Comparison of ENCODE assay signal across 8 cellular contexts in the genomic region with DNA sequence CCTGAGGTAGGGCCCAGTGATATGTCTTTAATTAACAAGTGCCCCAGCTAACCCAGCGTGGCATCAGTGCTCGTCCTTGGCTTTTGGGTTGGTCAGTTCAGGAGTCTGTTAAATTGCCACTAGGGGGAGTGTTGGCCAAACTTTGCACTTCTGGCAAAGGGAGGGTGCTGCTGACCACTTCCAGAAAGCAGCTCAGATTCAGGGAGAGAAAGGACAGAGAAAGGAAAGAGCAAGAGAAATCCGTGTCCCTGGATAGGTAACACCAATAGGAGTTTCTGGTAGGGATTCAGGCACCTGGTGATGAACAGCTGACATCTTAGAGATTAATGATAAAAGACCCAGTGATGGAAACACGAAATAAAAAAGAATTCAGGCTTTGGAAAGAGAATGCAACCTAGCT.
DNase-seq lines count a peak whose midpoint lies in the region; ATAC-seq and TF ChIP-seq lines count a peak whose summit lies in the region.

No MANE protein-coding gene starts in this region.

- no peak overlapping the region for H3K4ac ChIP-seq in neuronal stem cell (ENCODE audit: low read length)

- H3K36me3 ChIP-seq in DOHH2 (ENCODE audit: control insufficient read depth, low read length) (no peaks in the 10 kb centered on the region), SK-N-SH (replicated peaks in 1 of 2; ENCODE audit: control insufficient read depth in 1 of 2, insufficient read depth in 2 of 2, low read length in 1 of 2) (no peaks in the 10 kb centered on the region), neuronal stem cell (replicated peaks in 1 of 2; ENCODE audit: control insufficient read depth in 2 of 2, insufficient read depth in 2 of 2, low read length in 2 of 2) (no peaks in the 10 kb centered on the region)

- no peak for ATAC-seq in activated CD4-positive, CD25-positive, alpha-beta regulatory T cell treated with anti-CD3 and anti-CD28 coated beads, Interleukin-2, amount 50 U/mL, for 24 hours

- H2AFZ ChIP-seq in SK-N-SH (ENCODE audit: low read depth) (no peak overlapping the region), neuronal stem cell (ENCODE audit: low read length) (no peak overlapping the region)

- CTCF ChIA-PET in SK-N-SH (lab: Yijun Ruan, JAX), result interaction anchor here (0.5 to 7.8 kb wide), 95 partner anchors 9 to 663 kb away, joined by 3 to 241 read pairs (median 4); no protein-coding TSS in a partner anchor

- H4K20me1 ChIP-seq in DOHH2 (ENCODE audit: control insufficient read depth, insufficient read depth, low read depth, low read length) (no peaks in the 10 kb centered on the region; the same call in 1 of the 2 replicates), SK-N-SH (ENCODE audit: insufficient read depth) (no peaks in the 10 kb centered on the region)

- H3K9me3 ChIP-seq in DOHH2 (ENCODE audit: control insufficient read depth, insufficient read depth, low read length), result no peaks in the 10 kb centered on the region
- 0 out of 2 replicates have a peak, but pooled peaks cover 3% of the 10 kb centered on the region for H3K9me3 ChIP-seq in SK-N-SH
- no peaks in the 10 kb centered on the region for H3K9me3 ChIP-seq in neuronal stem cell (replicated peaks in 1 of 2; ENCODE audit: control insufficient read depth in 2 of 2, insufficient read depth in 1 of 2, low read depth in 1 of 2, low read length in 2 of 2)

- H3K79me1 ChIP-seq in neuronal stem cell (ENCODE audit: low read depth, low read length), result no peaks in the 10 kb centered on the region

- H2BK15ac ChIP-seq in neuronal stem cell (ENCODE audit: low read length), result no peak overlapping the region

- H3K4me3 ChIP-seq in DOHH2 (ENCODE audit: low read length) (no peak overlapping the region), HL-60 (replicated peaks; ENCODE audit: insufficient read depth, low read length) (no peak overlapping the region), SK-N-SH (ENCODE audit: low read depth in 2 of 2, low read length in 1 of 2) (no peak overlapping the region), fibroblast of pulmonary artery (replicated peaks; ENCODE audit: low read depth, low read length) (no peak overlapping the region), neuronal stem cell (ENCODE audit: low read length in 2 of 2) (no peak overlapping the region)

- POLR2A ChIA-PET in SK-N-SH (lab: Yijun Ruan, JAX), result interaction anchor here (0.9 to 2.5 kb wide), 6 partner anchors 13 to 214 kb away, joined by 4 to 17 read pairs (median 8); no protein-coding TSS in a partner anchor

- no peaks in the 10 kb centered on the region for H3K4me1 ChIP-seq in DOHH2 (ENCODE audit: control insufficient read depth, low read length)
- peaks cover 0 to 30% of the 10 kb centered on the region in 2 experiments; a peak in 2 of 4 replicates for H3K4me1 ChIP-seq in SK-N-SH (ENCODE audit: control insufficient read depth in 1 of 2, insufficient read depth in 2 of 2, low read depth in 1 of 2, low read length in 1 of 2)
- peaks cover under 1 to 8% of the 10 kb centered on the region in 2 donors for H3K4me1 ChIP-seq in neuronal stem cell (ENCODE audit: control insufficient read depth in 2 of 2, insufficient read depth in 1 of 2, low read depth in 1 of 2, low read length in 2 of 2)

- no peak overlapping the region for H3K23ac ChIP-seq in neuronal stem cell (ENCODE audit: low read depth, low read length, poor library complexity)

- no peak overlapping the region for H2AK5ac ChIP-seq in neuronal stem cell (ENCODE audit: low read depth, low read length)

- no peak overlapping the region for H3K18ac ChIP-seq in neuronal stem cell (ENCODE audit: low read length)

- no peak overlapping the region for H2BK120ac ChIP-seq in neuronal stem cell (ENCODE audit: low read depth, low read length)

- no peak overlapping the region for H4K91ac ChIP-seq in neuronal stem cell (ENCODE audit: low read depth, low read length, poor library complexity)

- H3K9ac ChIP-seq in SK-N-SH (no peak overlapping the region), neuronal stem cell (ENCODE audit: low read depth, low read length, poor library complexity) (no peak overlapping the region)

- no peak overlapping the region for H3K27ac ChIP-seq in DOHH2 (ENCODE audit: low read depth, low read length)
- H3K27ac ChIP-seq in HL-60 (replicated peaks), result no peak overlapping the region
- peak overlapping the region in 1 of 2 experiments; percentile 99; a peak in 2 of 4 replicates for H3K27ac ChIP-seq in SK-N-SH (ENCODE audit: low read depth in 2 of 2, low read length in 1 of 2)
- H3K27ac ChIP-seq in neuronal stem cell (replicated peaks; ENCODE audit: low read length), result no peak overlapping the region

- H3K4me2 ChIP-seq in DOHH2 (ENCODE audit: low read length), result no peak overlapping the region
- no peak overlapping the region for H3K4me2 ChIP-seq in SK-N-SH
- no peak overlapping the region for H3K4me2 ChIP-seq in neuronal stem cell (ENCODE audit: insufficient read depth, low read length, poor library complexity, severe bottlenecking)

- no peak overlapping the region for H3K14ac ChIP-seq in neuronal stem cell (ENCODE audit: low read length)

- no peak overlapping the region for H2BK12ac ChIP-seq in neuronal stem cell (ENCODE audit: low read length)

- TF ChIP-seq RAD21 in SK-N-SH (IDR thresholded peaks at IDR 0.05; ENCODE audit: low read length), result peak; percentile 95

- peak in 1 of 2 experiments; percentile 31 for DNase-seq in HL-60 (ENCODE audit: low read depth in 1 of 2, low spot score in 1 of 2)
- peak; percentile 79 for DNase-seq in SK-N-SH
- DNase-seq in fibroblast of pulmonary artery (ENCODE audit: low read depth), result peak; percentile 77
- peak; percentile 65 for DNase-seq in neuronal stem cell (ENCODE audit: low spot score)
- no peak for DNase-seq in occipital lobe (lab: John Stamatoyannopoulos, UW)
- DNase-seq in stimulated activated CD4-positive, alpha-beta T cell treated with anti-CD3 and anti-CD28 coated beads, Interleukin-15, amount 100 ng/mL, for 24 hours, result no peak

- H3K27me3 ChIP-seq in DOHH2 (ENCODE audit: control insufficient read depth, low read length) (no peaks in the 10 kb centered on the region), HL-60 (ENCODE audit: insufficient read depth, poor library complexity, severe bottlenecking) (no peaks in the 10 kb centered on the region), SK-N-SH (ENCODE audit: insufficient read depth) (no peaks in the 10 kb centered on the region), neuronal stem cell (ENCODE audit: control insufficient read depth in 3 of 3, insufficient read depth in 3 of 3, low read depth in 1 of 3, low read length in 3 of 3) (no peaks in the 10 kb centered on the region)

- TF ChIP-seq CTCF in DOHH2 (IDR thresholded peaks at IDR 0.05; ENCODE audit: low read depth, low read length, poor library complexity, severe bottlenecking) (peak; percentile 91), HL-60 (IDR thresholded peaks at IDR 0.05; ENCODE audit: insufficient read depth, low read length) (peak; percentile 54), SK-N-SH (IDR thresholded peaks at IDR 0.05) (peak; percentile 96), fibroblast of pulmonary artery (IDR thresholded peaks at IDR 0.05; ENCODE audit: low read length, missing control alignments) (peak; percentile 85)

- H3F3A ChIP-seq in DOHH2 (ENCODE audit: control insufficient read depth, insufficient read depth), result peaks cover 3% of the 10 kb centered on the region; the same call in 1 of the 2 replicates
- H3F3A ChIP-seq in SK-N-SH (replicated peaks; ENCODE audit: insufficient read depth), result no peaks in the 10 kb centered on the region

- 13% methylated on average over 4 of the region's 4 CpGs for WGBS in SK-N-SH (ENCODE audit: low lambda C conversion rate)
- WGBS in neuronal stem cell (ENCODE audit: extremely low coverage in 2 of 2, insufficient read length in 2 of 2, insufficient replicate concordance in 1 of 2), 2 donors, result no CpG with 5 or more reads among the region's 4 CpGs

- H4K8ac ChIP-seq in neuronal stem cell (ENCODE audit: low read depth, low read length), result no peak overlapping the region

- no peak overlapping the region for H2BK5ac ChIP-seq in neuronal stem cell (ENCODE audit: low read length)

- H3K9me2 ChIP-seq in DOHH2 (replicated peaks; ENCODE audit: control insufficient read depth, low read length), result no peaks in the 10 kb centered on the region
- no peaks in the 10 kb centered on the region for H3K9me2 ChIP-seq in SK-N-SH

- H3K79me2 ChIP-seq in DOHH2 (ENCODE audit: control insufficient read depth, low read length) (no peaks in the 10 kb centered on the region), SK-N-SH (ENCODE audit: insufficient read depth) (no peaks in the 10 kb centered on the region)

- TF ChIP-seq EP300 in SK-N-SH (IDR thresholded peaks at IDR 0.05; ENCODE audit: borderline replicate concordance in 1 of 2, low read depth in 1 of 2, low read length in 1 of 2), result peak in 1 of 2 experiments; percentile 25; a peak in 1 of 4 replicates

TF ChIP-seq in SK-N-SH, 30 proteins besides CTCF, POLR2A, EP300 and RAD21:
- TF ChIP-seq SIN3A (IDR thresholded peaks at IDR 0.05; ENCODE audit: borderline replicate concordance, low read depth, low read length) (no peak), POLR2AphosphoS5 (IDR thresholded peaks at IDR 0.05; ENCODE audit: low read depth, low read length) (no peak), RXRA (IDR thresholded peaks at IDR 0.05; ENCODE audit: borderline replicate concordance, low read depth) (no peak), RCOR1 (IDR thresholded peaks at IDR 0.05; ENCODE audit: low read length) (peak; percentile 74; the same call in 1 of the 2 replicates), CHD2 (IDR thresholded peaks at IDR 0.05; ENCODE audit: low read length, partially characterized antibody) (peak; percentile 58), SMC3 (IDR thresholded peaks at IDR 0.05; ENCODE audit: low read depth, low read length) (peak; percentile 91), NFIC (IDR thresholded peaks at IDR 0.05; ENCODE audit: borderline replicate concordance) (0 out of 2 replicates have a peak, but pooled peaks have one; percentile 7), MXI1 (IDR thresholded peaks at IDR 0.05; ENCODE audit: low read depth, low read length) (peak; percentile 63; the same call in 1 of the 2 replicates), FOXJ3 (CRISPR knock-in tag; IDR thresholded peaks at IDR 0.05) (0 out of 2 replicates have a peak, but pooled peaks have one; percentile 9)
- TF ChIP-seq, protein P1, sequence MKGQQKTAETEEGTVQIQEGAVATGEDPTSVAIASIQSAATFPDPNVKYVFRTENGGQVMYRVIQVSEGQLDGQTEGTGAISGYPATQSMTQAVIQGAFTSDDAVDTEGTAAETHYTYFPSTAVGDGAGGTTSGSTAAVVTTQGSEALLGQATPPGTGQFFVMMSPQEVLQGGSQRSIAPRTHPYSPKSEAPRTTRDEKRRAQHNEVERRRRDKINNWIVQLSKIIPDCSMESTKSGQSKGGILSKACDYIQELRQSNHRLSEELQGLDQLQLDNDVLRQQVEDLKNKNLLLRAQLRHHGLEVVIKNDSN (IDR thresholded peaks at IDR 0.05; ENCODE audit: borderline replicate concordance, low read depth), result no peak

Comparison
In these comparisons a context has a peak if more than half of its experiments do, and no peak if none do; other contexts are left out.
1. DNase-seq: peak in SK-N-SH (single experiment), fibroblast of pulmonary artery (single experiment) and neuronal stem cell (single experiment); none in occipital lobe (single experiment) and stimulated activated CD4-positive, alpha-beta T cell treated with anti-CD3 and anti-CD28 coated beads, Interleukin-15, amount 100 ng/mL, for 24 hours (single experiment).
2. Peak in every context shown above with its lines, with median percentiles within 50 percentile points of each other: CTCF ChIP-seq.